In the genomic region with DNA sequence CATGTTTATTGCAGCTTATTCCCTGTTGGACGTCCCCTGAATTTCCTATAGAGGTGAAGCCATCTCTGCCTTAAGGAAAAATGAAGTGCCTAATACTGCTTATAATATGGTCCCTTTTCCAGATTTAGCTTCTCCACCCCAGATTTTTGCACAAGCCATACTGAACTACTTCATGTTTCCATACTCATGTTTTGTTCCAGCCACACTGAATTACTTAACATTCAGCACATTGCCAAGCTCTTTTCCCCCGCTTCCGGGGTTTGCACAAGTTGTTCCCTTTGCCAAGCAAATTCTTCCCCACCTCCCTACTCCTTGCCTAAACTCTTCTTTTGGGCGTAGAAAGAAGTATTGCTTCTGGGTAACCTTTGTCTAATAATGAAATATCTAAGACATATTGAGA, we compare ENCODE assay signal across 9 cellular contexts. TPM values are rescaled to one million over a fixed set of nuclear protein-coding genes. Genes with fewer than 3 reads are reported as not detected.
DNase-seq lines count a peak whose midpoint lies in the region; ATAC-seq, FAIRE-seq and TF ChIP-seq lines count a peak whose summit lies in the region.
"Had no signal": no experiment of that assay in that cellular context is flagged by ENCODE, and none has a peak within 500 bp of the region (broad histone marks: within the 10 kb centered on the region; RNA-seq: fewer than 3 reads in every experiment).

No MANE protein-coding gene starts in this region.

- H3K4me1 ChIP-seq in Caco-2: no peaks in the 10 kb centered on the region

- no peaks in the 10 kb centered on the region for H3K36me3 Mint-ChIP-seq in Caco-2 (ENCODE audit: insufficient read depth, unreplicated experiment)

- H3K4me3 Mint-ChIP-seq in Caco-2 (ENCODE audit: unreplicated experiment): no peak overlapping the region

- H3K27me3 ChIP-seq in Caco-2 (replicated peaks; ENCODE audit: control insufficient read depth, insufficient read depth, low read length): no peaks in the 10 kb centered on the region
- H3K27me3 ChIP-seq in bronchial epithelial cell (ENCODE audit: control insufficient read depth, insufficient read depth, low read length): no peaks in the 10 kb centered on the region
- H3K27me3 ChIP-seq: brain microvascular endothelial cell had no signal

- CTCF ChIA-PET in Caco-2 (lab: Charles Lee) (no interaction called here), HEK293T (lab: Yijun Ruan, JAX) (interaction anchor here (1.4 kb wide), 1 partner anchor 13 kb away, joined by 5 read pairs; no protein-coding TSS in a partner anchor)

- peaks cover 5% of the 10 kb centered on the region for H3K27me3 Mint-ChIP-seq in Caco-2 (ENCODE audit: insufficient read depth, unreplicated experiment)

- BruUV-seq in Caco-2 (replicated peaks; lab: Mats Ljungman, UMichigan): TSS peak; percentile 53

- no peak overlapping the region for H3K27ac Mint-ChIP-seq in Caco-2 (ENCODE audit: unreplicated experiment)

- intact Hi-C loops in Caco-2 (cut with micrococcal nuclease; ENCODE audit: unreplicated experiment): no loop called here

- no peak for TF ChIP-seq CTCF in Caco-2 (IDR thresholded peaks at IDR 0.05; ENCODE audit: insufficient read depth in 1 of 2, low read depth in 1 of 2, low read length in 1 of 2, severe bottlenecking in 1 of 2, unreplicated experiment in 1 of 2)
- no peak for TF ChIP-seq CTCF in bronchial epithelial cell (IDR thresholded peaks at IDR 0.05; ENCODE audit: insufficient read depth, low read length, severe bottlenecking)
- TF ChIP-seq CTCF in omental fat pad (IDR thresholded peaks at IDR 0.05): no peak

- H3K4me1 Mint-ChIP-seq in Caco-2 (ENCODE audit: low read depth, unreplicated experiment): peaks cover 14% of the 10 kb centered on the region

- DNase-seq in Caco-2: no peak
- peak; percentile 49 for DNase-seq in NAMALWA (ENCODE audit: low spot score)
- peak; percentile 17 for DNase-seq in bronchial epithelial cell (ENCODE audit: low read depth)
- DNase-seq in omental fat pad (ENCODE audit: low spot score): no peak
- DNase-seq in HEK293T (ENCODE audit: extremely low spot score): no peak
- DNase-seq in NCI-H187 (lab: John Stamatoyannopoulos, UW): no peak
- DNase-seq: brain microvascular endothelial cell had no signal

- POLR2A ChIA-PET in Caco-2 (lab: Charles Lee): no interaction called here
- POLR2A ChIA-PET in HEK293T (lab: Yijun Ruan, JAX): no interaction called here

- peaks cover 15% of the 10 kb centered on the region for H3K9me3 Mint-ChIP-seq in Caco-2 (ENCODE audit: unreplicated experiment)

- FAIRE-seq in bronchial epithelial cell (lab: Jason Lieb, UNC): no peak

- H3K36me3 ChIP-seq in Caco-2 (ENCODE audit: control insufficient read depth, insufficient read depth, low read length) (no peaks in the 10 kb centered on the region), bronchial epithelial cell (ENCODE audit: control insufficient read depth, insufficient read depth, low read length) (no peaks in the 10 kb centered on the region)
- H3K36me3 ChIP-seq: brain microvascular endothelial cell had no signal

- H3K9me3 ChIP-seq in Caco-2: no peaks in the 10 kb centered on the region; the same call in 1 of the 2 replicates

- no peak overlapping the region for H3K4me3 ChIP-seq in Caco-2 (ENCODE audit: low read depth, low read length)
- H3K4me3 ChIP-seq in bronchial epithelial cell (ENCODE audit: low read depth, low read length): no peak overlapping the region

- ATAC-seq in omental fat pad (ENCODE audit: low FRiP score): peak; percentile 16
- no peak for ATAC-seq in HG02759 (IDR thresholded peaks at IDR 0.05; ENCODE audit: unreplicated experiment)
- ATAC-seq in HG02840 (IDR thresholded peaks at IDR 0.05; ENCODE audit: low FRiP score, unreplicated experiment): no peak

TF ChIP-seq in HEK293T, 16 proteins besides CTCF, POLR2A, EP300 and RAD21:
- no peak for TF ChIP-seq SUZ12 (IDR thresholded peaks at IDR 0.05)
- TF ChIP-seq CTBP1 (IDR thresholded peaks at IDR 0.05; ENCODE audit: borderline replicate concordance): no peak
- no peak for TF ChIP-seq FOXM1 (IDR thresholded peaks at IDR 0.05; ENCODE audit: borderline replicate concordance)
- TF ChIP-seq SP1 (IDR thresholded peaks at IDR 0.05): no peak
- TF ChIP-seq L3MBTL2 (conservative IDR thresholded peaks at IDR 0.05): no peak
- TF ChIP-seq NFRKB (IDR thresholded peaks at IDR 0.05): no peak
- no peak for TF ChIP-seq BHLHE40 (IDR thresholded peaks at IDR 0.05; ENCODE audit: borderline replicate concordance)
- no peak for TF ChIP-seq LEF1 (IDR thresholded peaks at IDR 0.05; ENCODE audit: borderline replicate concordance)
- TF ChIP-seq ARNT (IDR thresholded peaks at IDR 0.05): no peak
- no peak for TF ChIP-seq ELF4 (IDR thresholded peaks at IDR 0.05)
- no peak for TF ChIP-seq HDGF (IDR thresholded peaks at IDR 0.05; ENCODE audit: borderline replicate concordance)
- TF ChIP-seq, protein P1, sequence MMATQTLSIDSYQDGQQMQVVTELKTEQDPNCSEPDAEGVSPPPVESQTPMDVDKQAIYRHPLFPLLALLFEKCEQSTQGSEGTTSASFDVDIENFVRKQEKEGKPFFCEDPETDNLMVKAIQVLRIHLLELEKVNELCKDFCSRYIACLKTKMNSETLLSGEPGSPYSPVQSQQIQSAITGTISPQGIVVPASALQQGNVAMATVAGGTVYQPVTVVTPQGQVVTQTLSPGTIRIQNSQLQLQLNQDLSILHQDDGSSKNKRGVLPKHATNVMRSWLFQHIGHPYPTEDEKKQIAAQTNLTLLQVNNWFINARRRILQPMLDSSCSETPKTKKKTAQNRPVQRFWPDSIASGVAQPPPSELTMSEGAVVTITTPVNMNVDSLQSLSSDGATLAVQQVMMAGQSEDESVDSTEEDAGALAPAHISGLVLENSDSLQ (IDR thresholded peaks at IDR 0.05): no peak
- TF ChIP-seq FOXK2 (IDR thresholded peaks at IDR 0.05): no peak
- no peak for TF ChIP-seq TARDBP (IDR thresholded peaks at IDR 0.05)
- TF ChIP-seq FOXA1 (IDR thresholded peaks at IDR 0.05): no peak
- TF ChIP-seq ZNF384 (IDR thresholded peaks at IDR 0.05): no peak

RNA-seq across cellular contexts. Expression of a gene that starts 1.7 kb away (rescaled TPM):
- 12.0 and 14.9 TPM in 2 replicates for total RNA-seq in Caco-2 (2022)
- total RNA-seq in bronchial epithelial cell: 5.0 and 7.0 TPM in 2 replicates
- 10 to 100 TPM; 16.6 to 24.7 (median 17.8) TPM for total RNA-seq in omental fat pad

RNA-seq across cellular contexts. Expression of a gene that starts 23.0 kb away (rescaled TPM):
- total RNA-seq in Caco-2 (2022) (10.8 and 14.9 TPM in 2 replicates), bronchial epithelial cell (0.64 and 1.3 TPM in 2 replicates), omental fat pad (1 to 10 TPM; 5.2 to 7.2 (median 6.2) TPM)

Comparison
In these comparisons a context has a peak if more than half of its experiments do, and no peak if none do; other contexts are left out.
1. DNase-seq: peak in NAMALWA (single experiment) and bronchial epithelial cell (single experiment); none in Caco-2 (0 of 2), omental fat pad (single experiment), HEK293T (single experiment) and NCI-H187 (0 of 2).